In the genomic region with DNA sequence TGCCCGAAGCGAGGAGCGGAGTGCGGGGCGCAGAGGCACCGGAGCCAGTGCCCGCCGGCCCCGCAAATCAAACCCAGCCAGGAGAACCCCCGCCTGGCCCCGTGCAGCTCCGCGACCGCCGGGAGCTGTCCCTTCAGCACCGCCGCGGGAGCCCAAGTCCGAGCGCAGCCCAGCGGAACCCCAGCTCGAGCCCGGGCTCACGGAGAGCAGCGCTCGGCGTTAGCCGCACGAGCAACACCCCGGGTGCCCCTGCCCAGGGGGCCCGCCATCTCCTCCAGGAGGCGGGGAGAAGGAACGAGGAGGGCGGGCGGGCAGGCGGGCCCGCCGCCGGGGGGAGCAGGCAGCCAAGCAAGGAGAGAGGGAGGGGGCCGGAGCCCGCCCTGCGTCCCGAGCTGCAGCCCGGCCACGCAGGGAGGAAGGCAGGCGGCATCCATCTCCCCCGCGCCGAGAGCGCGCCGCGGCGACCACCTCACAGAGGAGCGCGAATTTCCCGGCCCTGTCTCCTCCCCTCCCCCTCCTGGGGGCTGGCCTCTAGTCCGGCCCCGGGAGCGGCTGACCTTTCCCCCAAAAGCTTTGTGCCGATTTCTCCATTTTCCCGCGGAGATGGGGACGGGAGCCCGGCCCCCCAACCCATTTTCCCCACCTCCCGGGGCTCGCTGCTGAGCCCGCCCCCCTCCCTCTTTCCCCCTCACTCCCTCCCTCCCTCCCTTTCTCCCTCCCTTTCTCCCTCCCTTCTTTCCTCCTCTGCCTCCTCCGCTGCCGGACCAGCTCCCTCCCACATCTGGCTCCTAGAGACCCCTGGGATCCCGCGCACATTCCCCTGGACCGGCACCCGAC, we compare ENCODE assay signal across 8 cellular contexts. TPM values are rescaled to one million over a fixed set of nuclear protein-coding genes. Genes with fewer than 3 reads are reported as not detected.
DNase-seq lines count a peak whose midpoint lies in the region; ATAC-seq and TF ChIP-seq lines count a peak whose summit lies in the region.

No MANE protein-coding gene starts in this region.

- CTCF ChIA-PET in A673 (lab: Charles Lee) = interaction anchor here (1.2 to 1.6 kb wide), 2 partner anchors 238 to 243 kb away, joined by 4 to 8 read pairs; no protein-coding TSS in a partner anchor

- no peaks in the 10 kb centered on the region for H3K36me3 ChIP-seq in A673 (ENCODE audit: insufficient read depth, low read length, poor library complexity, severe bottlenecking)
- H3K36me3 ChIP-seq in adrenal gland (replicated peaks in 1 of 2) = no peaks in the 10 kb centered on the region
- H3K36me3 ChIP-seq in left ventricle myocardium inferior = no peaks in the 10 kb centered on the region
- no peaks in the 10 kb centered on the region for H3K36me3 ChIP-seq in psoas muscle (ENCODE audit: insufficient read depth in 1 of 2, low read depth in 1 of 2)

- TF ChIP-seq CTCF in A673 (conservative IDR thresholded peaks at IDR 0.05; ENCODE audit: low read depth, low read length) (no peak), adrenal gland (IDR thresholded peaks at IDR 0.05) (no peak), left ventricle myocardium inferior (IDR thresholded peaks at IDR 0.05; ENCODE audit: borderline replicate concordance) (no peak), psoas muscle (IDR thresholded peaks at IDR 0.05) (no peak)

- 1 to 2% (median 1%) methylated on average over 13 to 74 of the region's 74 CpGs for WGBS in adrenal gland, 4 donors
- 1% methylated on average over 31 to 74 of the region's 74 CpGs for WGBS in psoas muscle, 3 donors

- intact Hi-C loops in A673 (cut with micrococcal nuclease; ENCODE audit: unreplicated experiment) = loop anchor here (10.0 kb wide), 1 partner anchor 350 kb away; the partner anchor contains the start of gene KCNJ11
- intact Hi-C loops in adrenal gland (cut with DNase I) = loop anchor here in 1 of 2 donors (5.0 kb wide), 1 partner anchor 242 kb away; no protein-coding TSS in a partner anchor
- intact Hi-C loops in left ventricle myocardium inferior (cut with micrococcal nuclease) = no loop called here
- intact Hi-C loops in psoas muscle (cut with DNase I) = loop anchor here in 1 of 2 donors (5.0 kb wide), 1 partner anchor 92 kb away; no protein-coding TSS in a partner anchor

- ATAC-seq in GM18868 (IDR thresholded peaks at IDR 0.05; ENCODE audit: unreplicated experiment) (peak; percentile 33), psoas muscle (peak; percentile 53 to 59 (median 58)), GM18873 (IDR thresholded peaks at IDR 0.05; ENCODE audit: low FRiP score, unreplicated experiment) (no peak), HG02610 (IDR thresholded peaks at IDR 0.05; ENCODE audit: unreplicated experiment) (no peak)

- H3K4me1 ChIP-seq in A673 (ENCODE audit: insufficient read depth, low read length, poor library complexity, severe bottlenecking) (no peaks in the 10 kb centered on the region), adrenal gland (replicated peaks in 1 of 2) (peaks cover 8 to 9% of the 10 kb centered on the region in 2 donors), left ventricle myocardium inferior (peaks cover 21% of the 10 kb centered on the region), psoas muscle (peaks cover 17% of the 10 kb centered on the region)

- DNase-seq in A673 (ENCODE audit: low spot score) (peak; percentile 63), NCI-H2171 treated with DMSO at 0.1 percent for 48 hours (lab: John Stamatoyannopoulos, UW) (peak; percentile 14), adrenal gland (peak; percentile 70 to 83 (median 74)), left ventricle myocardium inferior (peak; percentile 66), psoas muscle (peak; percentile 73 to 84)

- H3K9me3 ChIP-seq in A673 (ENCODE audit: low read depth, low read length, poor library complexity, severe bottlenecking) = no peaks in the 10 kb centered on the region
- H3K9me3 ChIP-seq in adrenal gland (replicated peaks in 1 of 3) = no peaks in the 10 kb centered on the region
- H3K9me3 ChIP-seq in left ventricle myocardium inferior (replicated peaks) = no peaks in the 10 kb centered on the region
- H3K9me3 ChIP-seq in psoas muscle = no peaks in the 10 kb centered on the region

- no peak for TF ChIP-seq POLR2A in adrenal gland (IDR thresholded peaks at IDR 0.05)

- POLR2A ChIA-PET in A673 (lab: Charles Lee; ENCODE audit: low non-redundant PET) = interaction anchor here (0.6 kb wide), 1 partner anchor 280 kb away, joined by 4 read pairs; no protein-coding TSS in a partner anchor

- BruUV-seq in A673 (replicated peaks; lab: Mats Ljungman, UMichigan) = no TSS peak

- no peak overlapping the region for H3K27ac ChIP-seq in A673 (ENCODE audit: low read depth, low read length, poor library complexity, severe bottlenecking)
- H3K27ac ChIP-seq in adrenal gland = peak overlapping the region in 2 of 5 donors; percentile 49 to 62
- H3K27ac ChIP-seq in left ventricle myocardium inferior (replicated peaks) = no peak overlapping the region
- no peak overlapping the region for H3K27ac ChIP-seq in psoas muscle

- H3K27me3 ChIP-seq in A673 (replicated peaks; ENCODE audit: insufficient read depth, low read depth, low read length, poor library complexity) = peaks cover 10% of the 10 kb centered on the region
- H3K27me3 ChIP-seq in adrenal gland = peaks cover 30% of the 10 kb centered on the region
- H3K27me3 ChIP-seq in left ventricle myocardium inferior (ENCODE audit: low read depth) = peaks cover 92% of the 10 kb centered on the region
- H3K27me3 ChIP-seq in psoas muscle (ENCODE audit: insufficient read depth in 3 of 3, low read length in 2 of 3) = peaks cover 0 to 37% (median 23%) of the 10 kb centered on the region in 3 donors

- H3K4me3 ChIP-seq in A673 (ENCODE audit: low read depth, low read length, poor library complexity, severe bottlenecking) (peak overlapping the region; percentile 31), adrenal gland (peak overlapping the region in 2 of 4 donors; percentile 1 to 59), left ventricle myocardium inferior (peak overlapping the region; percentile 67), psoas muscle (peak overlapping the region; percentile 66)

RNA-seq across cellular contexts. Expression of gene KCNC1, which starts 0.6 kb away (rescaled TPM):
- 0.09 and 0.13 TPM in 2 replicates for total RNA-seq in A673 (2021)
- 1 to 10 TPM in 1 of 8 donors, under 1 TPM in 4, not detected in 3; 0.06 to 1.3 (median 0.13) TPM for total RNA-seq in adrenal gland
- 1 to 10 TPM in 1 of 3 donors, under 1 TPM in 2; 0.24 to 1.2 (median 0.60) TPM for polyA plus RNA-seq in adrenal gland
- total RNA-seq in left ventricle myocardium inferior = not detected
- total RNA-seq in psoas muscle = 1 to 10 TPM in 1 of 4 donors, under 1 TPM in 3; 0.05 to 1.1 (median 0.47) TPM
- polyA plus RNA-seq in psoas muscle = under 1 TPM; 0.01 to 0.13 (median 0.05) TPM

RNA-seq across cellular contexts. Expression of gene MYOD1, which starts 15.8 kb away (rescaled TPM):
- total RNA-seq in A673 (2021) (not detected in 2 replicates), adrenal gland (not detected), left ventricle myocardium inferior (not detected), psoas muscle (10 to 100 TPM; 45.6 to 95.7 (median 60.4) TPM)
- polyA plus RNA-seq in adrenal gland (not detected), psoas muscle (10 to 100 TPM in 1 of 3 donors, 1 to 10 TPM in 2; 5.0 to 63.6 (median 6.8) TPM)

Comparison
In these comparisons a context has a peak if more than half of its experiments do, and no peak if none do; other contexts are left out.
1. DNase-seq: peak in every context shown above with its lines; median percentile 78 in psoas muscle; 74 in adrenal gland; 66 in left ventricle myocardium inferior; 63 in A673; 14 in NCI-H2171 treated with DMSO at 0.1 percent for 48 hours.
2. ATAC-seq: peak in GM18868 (single experiment) and psoas muscle (4 of 4); none in GM18873 (single experiment) and HG02610 (single experiment).
3. RNA of gene MYOD1, which starts 15.8 kb away (total RNA-seq): 45.6 to 95.7 TPM in psoas muscle; not detected in A673, not detected in adrenal gland and not detected in left ventricle myocardium inferior (single experiment); every median in the first group is over 10 times any median in the second.